15 cellular contexts compared by ENCODE assay signal in genomic region chr11:64009234-64009633, GRCh38. TPM values are rescaled to one million over a fixed set of nuclear protein-coding genes. Genes with fewer than 3 reads are reported as not detected.
DNase-seq lines count a peak whose midpoint lies in the region; ATAC-seq and TF ChIP-seq lines count a peak whose summit lies in the region.
"Had no signal": no experiment of that assay in that cellular context is flagged by ENCODE, and none has a peak within 500 bp of the region (broad histone marks: within the 10 kb centered on the region; RNA-seq: fewer than 3 reads in every experiment).

No MANE protein-coding gene starts in this region.

- CTCF ChIA-PET in HEK293 (lab: Yijun Ruan, JAX) = no interaction called here

- H3K27ac Mint-ChIP-seq in endodermal cell = no peak overlapping the region
- H3K27ac Mint-ChIP-seq: CD4-positive, CD25-positive, alpha-beta regulatory T cell; HFFc6 had no signal

- H3K36me3 ChIP-seq in HEK293 (ENCODE audit: control insufficient read depth in 2 of 2, insufficient read depth in 1 of 2, low read length in 2 of 2) (no peaks in the 10 kb centered on the region), endodermal cell (ENCODE audit: control insufficient read depth, insufficient read depth, low read length) (no peaks in the 10 kb centered on the region), mesendoderm (ENCODE audit: control insufficient read depth, insufficient read depth, low read length) (no peaks in the 10 kb centered on the region), aorta (ENCODE audit: control insufficient read depth in 1 of 2, insufficient read depth in 2 of 2, low read length in 1 of 2) (no peaks in the 10 kb centered on the region)

- H3K4me2 ChIP-seq in mesendoderm (ENCODE audit: low read length) = no peak overlapping the region
- H3K4me2 ChIP-seq: BLaER1 had no signal

- H3K18ac ChIP-seq in mesendoderm (ENCODE audit: low read length) = no peak overlapping the region

- H4K5ac ChIP-seq in mesendoderm (ENCODE audit: low read length) = no peak overlapping the region

- no peak overlapping the region for H2BK15ac ChIP-seq in mesendoderm (replicated peaks; ENCODE audit: low read depth)

- no peaks in the 10 kb centered on the region for H3K4me1 ChIP-seq in HEK293 (ENCODE audit: control insufficient read depth, insufficient read depth, low read length)
- peaks cover 3% of the 10 kb centered on the region for H3K4me1 ChIP-seq in endodermal cell (ENCODE audit: control insufficient read depth, insufficient read depth, low read length)
- no peaks in the 10 kb centered on the region for H3K4me1 ChIP-seq in mesendoderm (ENCODE audit: control insufficient read depth, low read depth, low read length)
- no peaks in the 10 kb centered on the region for H3K4me1 ChIP-seq in aorta (ENCODE audit: control insufficient read depth in 1 of 2, insufficient read depth in 2 of 2, low read length in 2 of 2)

- no peak for ATAC-seq in GM21528 (IDR thresholded peaks at IDR 0.05; ENCODE audit: low FRiP score, unreplicated experiment)
- no peak for ATAC-seq in aorta (ENCODE audit: low FRiP score)

- H3K4me3 ChIP-seq in HEK293 (ENCODE audit: low read depth, low read length) (no peak overlapping the region), endodermal cell (ENCODE audit: low read length) (no peak overlapping the region), mesendoderm (ENCODE audit: low read length) (no peak overlapping the region), aorta (ENCODE audit: low read length in 2 of 2) (no peak overlapping the region)
- H3K4me3 ChIP-seq: BLaER1, GM23248 had no signal

- H2AK5ac ChIP-seq in mesendoderm (ENCODE audit: low read length) = no peak overlapping the region

- H3K27ac ChIP-seq in HEK293 (ENCODE audit: extremely low read depth, low read depth, low read length) (no peak overlapping the region), endodermal cell (ENCODE audit: low read depth, low read length) (no peak overlapping the region), mesendoderm (ENCODE audit: low read depth, low read length) (no peak overlapping the region), aorta (ENCODE audit: low read depth in 1 of 2, low read length in 2 of 2) (no peak overlapping the region)
- H3K27ac ChIP-seq: BLaER1, GM23248 had no signal

- no peaks in the 10 kb centered on the region for H3K79me2 ChIP-seq in mesendoderm (ENCODE audit: control insufficient read depth, insufficient read depth, low read length)

- no peak overlapping the region for H2BK5ac ChIP-seq in mesendoderm (ENCODE audit: low read length)

- no peak overlapping the region for H3K56ac ChIP-seq in mesendoderm (ENCODE audit: low read length)

- H3K9ac ChIP-seq in endodermal cell (ENCODE audit: extremely low read depth, low read length, poor library complexity, severe bottlenecking) (no peak overlapping the region), mesendoderm (ENCODE audit: low read length) (no peak overlapping the region)
- H3K9ac ChIP-seq: BLaER1, GM23248 had no signal

- H3K27me3 ChIP-seq in endodermal cell (ENCODE audit: control insufficient read depth, insufficient read depth, low read length, poor library complexity, severe bottlenecking) = peaks cover 44% of the 10 kb centered on the region
- H3K27me3 ChIP-seq in mesendoderm (ENCODE audit: insufficient read depth, low read length, poor library complexity) = peaks cover 15% of the 10 kb centered on the region
- no peaks in the 10 kb centered on the region for H3K27me3 ChIP-seq in aorta (ENCODE audit: control insufficient read depth in 1 of 2, insufficient read depth in 2 of 2, low read length in 1 of 2)

- H3K4me3 Mint-ChIP-seq in endodermal cell = no peak overlapping the region
- H3K4me3 Mint-ChIP-seq: HFFc6 had no signal

- H3K4ac ChIP-seq in mesendoderm (ENCODE audit: low read depth, low read length) = no peak overlapping the region

- no peak overlapping the region for H4K8ac ChIP-seq in mesendoderm (ENCODE audit: low read depth, low read length)

- H3K27me3 Mint-ChIP-seq in endodermal cell (ENCODE audit: insufficient read depth) = peaks cover 79% of the 10 kb centered on the region

- H3K9me3 Mint-ChIP-seq in endodermal cell = peaks cover 12% of the 10 kb centered on the region
- H3K9me3 Mint-ChIP-seq: HFFc6 had no signal

- H3K4me1 Mint-ChIP-seq in endodermal cell = peaks cover 14% of the 10 kb centered on the region

- TF ChIP-seq CTCF in HEK293 (tag by site-specific recombination; IDR thresholded peaks at IDR 0.05) = no peak
- no peak for TF ChIP-seq CTCF in endodermal cell (conservative IDR thresholded peaks at IDR 0.05)

- H3K36me3 Mint-ChIP-seq in endodermal cell (ENCODE audit: low read depth) = no peaks in the 10 kb centered on the region
- H3K36me3 Mint-ChIP-seq: CD4-positive, CD25-positive, alpha-beta regulatory T cell had no signal

- DNase-seq in ELF-1 (ENCODE audit: low read depth, low spot score) (peak; percentile 88), endodermal cell (peak; percentile 69), mesendoderm (peak; percentile 49), ecto neural progenitor cell (ENCODE audit: low spot score) (no peak), foreskin melanocyte (no peak), aorta (no peak)
- DNase-seq: AML-193; CD4-positive, CD25-positive, alpha-beta regulatory T cell; DMS53; GM23248; HFFc6; KBM-7 had no signal

- intact Hi-C loops in aorta (cut with DNase I) = no loop called here

- H2BK120ac ChIP-seq in mesendoderm (ENCODE audit: low read depth, low read length) = no peak overlapping the region

- POLR2A ChIA-PET in HEK293 (lab: Yijun Ruan, JAX) = no interaction called here

- H3K23ac ChIP-seq in mesendoderm (ENCODE audit: low read length) = no peak overlapping the region

- no peaks in the 10 kb centered on the region for H3K9me3 ChIP-seq in HEK293 (ENCODE audit: control insufficient read depth, insufficient read depth, low read depth, low read length)
- H3K9me3 ChIP-seq in endodermal cell (ENCODE audit: control insufficient read depth, low read length) = no peaks in the 10 kb centered on the region
- H3K9me3 ChIP-seq in aorta (ENCODE audit: control insufficient read depth, low read length) = no peaks in the 10 kb centered on the region

- 58 to 71% methylated on average over 3 of the region's 3 CpGs for WGBS in endodermal cell (ENCODE audit: insufficient coverage in 1 of 2, insufficient read length in 1 of 2), 2 experiments
- no CpG with 5 or more reads among the region's 3 CpGs for WGBS in mesendoderm (ENCODE audit: extremely low coverage, insufficient coverage, low lambda C conversion rate)
- WGBS in aorta, 2 donors = 92% methylated on average over 3 of the region's 3 CpGs

- H3K79me1 ChIP-seq in mesendoderm (ENCODE audit: low read length) = no peaks in the 10 kb centered on the region

TF ChIP-seq in HEK293, 187 proteins besides CTCF, POLR2A, EP300 and RAD21 (continues in another document):
- no peak for TF ChIP-seq ZNF24 (tag by site-specific recombination; IDR thresholded peaks at IDR 0.05)
- no peak for TF ChIP-seq TCF7L2 (IDR thresholded peaks at IDR 0.05; ENCODE audit: borderline replicate concordance, low read depth, low read length)
- no peak for TF ChIP-seq ZNF692 (tag by site-specific recombination; IDR thresholded peaks at IDR 0.05)
- TF ChIP-seq PATZ1 (tag by site-specific recombination; IDR thresholded peaks at IDR 0.05) = no peak

RNA-seq across cellular contexts. Expression of gene OTUB1, which starts 23.0 kb away (rescaled TPM):
- total RNA-seq in endodermal cell (10 to 100 TPM; 87.7 to 95.1 TPM), aorta (10 to 100 TPM; 37.0 to 42.1 TPM)
- polyA plus RNA-seq in endodermal cell (2013, experiment 1 of 2) = 147 TPM
- polyA plus RNA-seq in endodermal cell (2013, experiment 2 of 2) = 134 TPM
- polyA plus RNA-seq in mesendoderm (2013, experiment 1 of 2) = 82.6 TPM
- 80.4 TPM for polyA plus RNA-seq in mesendoderm (2013, experiment 2 of 2)
- 10 to 100 TPM; 37.7 to 67.9 TPM for polyA plus RNA-seq in aorta

RNA-seq across cellular contexts. Expression of gene FLRT1, which starts 26.5 kb away (rescaled TPM):
- total RNA-seq in endodermal cell (not detected), aorta (under 1 TPM; 0.10 to 0.60 TPM)
- 4.2 TPM for polyA plus RNA-seq in endodermal cell (2013, experiment 1 of 2)
- polyA plus RNA-seq in endodermal cell (2013, experiment 2 of 2) = 3.8 TPM
- 0.03 TPM for polyA plus RNA-seq in mesendoderm (2013, experiment 1 of 2)
- polyA plus RNA-seq in mesendoderm (2013, experiment 2 of 2) = 0.03 TPM
- polyA plus RNA-seq in aorta = not detected
- total RNA-seq: CD4-positive, CD25-positive, alpha-beta regulatory T cell had no signal

RNA-seq across cellular contexts. Expression of gene COX8A, which starts 34.8 kb away (rescaled TPM):
- 100 to 1,000 TPM; 258 to 298 TPM for total RNA-seq in endodermal cell
- polyA plus RNA-seq in endodermal cell (2013, experiment 1 of 2) = 420 TPM
- polyA plus RNA-seq in endodermal cell (2013, experiment 2 of 2) = 373 TPM
- 485 TPM for polyA plus RNA-seq in mesendoderm (2013, experiment 1 of 2)
- polyA plus RNA-seq in mesendoderm (2013, experiment 2 of 2) = 460 TPM
- 100 to 1,000 TPM; 135 to 175 TPM for total RNA-seq in aorta
- polyA plus RNA-seq in aorta = 100 to 1,000 TPM; 499 to 669 TPM

Comparison
In these comparisons a context has a peak if more than half of its experiments do, and no peak if none do; other contexts are left out.
1. DNase-seq: peak in ELF-1 (single experiment), endodermal cell (single experiment) and mesendoderm (single experiment); none in ecto neural progenitor cell (single experiment), foreskin melanocyte (single experiment) and aorta (0 of 2).